ENCODE assay signal across 2 cellular contexts in the genomic region with DNA sequence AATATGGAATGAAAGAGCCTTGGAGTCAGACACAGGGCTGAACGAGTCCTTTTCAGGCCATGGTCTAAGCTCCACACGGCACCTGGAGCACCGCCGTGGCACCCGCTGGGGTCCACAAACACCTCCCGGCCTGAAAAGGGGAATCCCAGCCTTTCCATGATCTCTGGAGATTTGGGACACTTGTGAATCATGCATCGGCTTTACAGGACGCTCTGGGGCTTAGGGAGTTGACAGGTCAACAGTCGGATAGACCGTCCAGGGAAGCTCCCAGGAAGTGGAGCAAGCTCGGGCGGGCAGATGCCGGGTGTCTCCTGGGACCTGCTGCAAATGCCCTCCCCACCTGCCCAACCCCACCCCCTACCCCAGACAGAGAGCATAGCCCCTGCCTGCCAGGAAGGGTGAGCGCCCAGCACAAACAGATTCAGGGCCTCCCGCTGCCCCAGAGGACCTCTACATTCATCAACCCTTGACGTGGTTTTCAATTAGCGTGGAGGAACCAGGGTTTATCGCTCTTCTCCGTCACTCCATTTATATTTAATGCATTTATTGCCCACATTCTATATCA.
TF ChIP-seq lines count a peak whose summit lies in the region.

No MANE protein-coding gene starts in this region.

TF ChIP-seq in H1, 55 proteins besides CTCF, POLR2A, EP300 and RAD21:
- TF ChIP-seq RXRA (IDR thresholded peaks at IDR 0.05; ENCODE audit: insufficient read depth, low read depth, low read length) (no peak), RBBP5 (IDR thresholded peaks at IDR 0.05; ENCODE audit: borderline replicate concordance, low read depth, low read length) (no peak), SUZ12 (IDR thresholded peaks at IDR 0.05; ENCODE audit: low read length) (no peak), BCL11A (IDR thresholded peaks at IDR 0.05; ENCODE audit: low read depth in 2 of 2, low read length in 2 of 2) (no peak), SP4 (IDR thresholded peaks at IDR 0.05; ENCODE audit: low read length) (no peak), KDM5A (IDR thresholded peaks at IDR 0.05; ENCODE audit: low read length) (no peak), NANOG (IDR thresholded peaks at IDR 0.05; ENCODE audit: insufficient read depth, low read depth, low read length, poor library complexity, severe bottlenecking) (no peak)
- TF ChIP-seq, protein P1, sequence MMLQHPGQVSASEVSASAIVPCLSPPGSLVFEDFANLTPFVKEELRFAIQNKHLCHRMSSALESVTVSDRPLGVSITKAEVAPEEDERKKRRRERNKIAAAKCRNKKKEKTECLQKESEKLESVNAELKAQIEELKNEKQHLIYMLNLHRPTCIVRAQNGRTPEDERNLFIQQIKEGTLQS (IDR thresholded peaks at IDR 0.05; ENCODE audit: insufficient read depth, low read depth, low read length): no peak
- TF ChIP-seq, protein P2, sequence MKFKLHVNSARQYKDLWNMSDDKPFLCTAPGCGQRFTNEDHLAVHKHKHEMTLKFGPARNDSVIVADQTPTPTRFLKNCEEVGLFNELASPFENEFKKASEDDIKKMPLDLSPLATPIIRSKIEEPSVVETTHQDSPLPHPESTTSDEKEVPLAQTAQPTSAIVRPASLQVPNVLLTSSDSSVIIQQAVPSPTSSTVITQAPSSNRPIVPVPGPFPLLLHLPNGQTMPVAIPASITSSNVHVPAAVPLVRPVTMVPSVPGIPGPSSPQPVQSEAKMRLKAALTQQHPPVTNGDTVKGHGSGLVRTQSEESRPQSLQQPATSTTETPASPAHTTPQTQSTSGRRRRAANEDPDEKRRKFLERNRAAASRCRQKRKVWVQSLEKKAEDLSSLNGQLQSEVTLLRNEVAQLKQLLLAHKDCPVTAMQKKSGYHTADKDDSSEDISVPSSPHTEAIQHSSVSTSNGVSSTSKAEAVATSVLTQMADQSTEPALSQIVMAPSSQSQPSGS (IDR thresholded peaks at IDR 0.05; ENCODE audit: low read length): no peak
TF ChIP-seq in H1: peak in this region for 0.

TF ChIP-seq in neural cell, 6 proteins besides CTCF, POLR2A, EP300 and RAD21:
- TF ChIP-seq MXI1 (conservative IDR thresholded peaks at IDR 0.05; ENCODE audit: poor library complexity, severe bottlenecking) (no peak), TAF1 (IDR thresholded peaks at IDR 0.05; ENCODE audit: low read depth) (no peak), EZH2 (IDR thresholded peaks at IDR 0.05; ENCODE audit: borderline replicate concordance, insufficient read depth, low read length, poor library complexity, severe bottlenecking) (no peak), SMC3 (conservative IDR thresholded peaks at IDR 0.05; ENCODE audit: poor library complexity) (no peak)
TF ChIP-seq in neural cell: peak in this region for 0.
